In the genomic region with DNA sequence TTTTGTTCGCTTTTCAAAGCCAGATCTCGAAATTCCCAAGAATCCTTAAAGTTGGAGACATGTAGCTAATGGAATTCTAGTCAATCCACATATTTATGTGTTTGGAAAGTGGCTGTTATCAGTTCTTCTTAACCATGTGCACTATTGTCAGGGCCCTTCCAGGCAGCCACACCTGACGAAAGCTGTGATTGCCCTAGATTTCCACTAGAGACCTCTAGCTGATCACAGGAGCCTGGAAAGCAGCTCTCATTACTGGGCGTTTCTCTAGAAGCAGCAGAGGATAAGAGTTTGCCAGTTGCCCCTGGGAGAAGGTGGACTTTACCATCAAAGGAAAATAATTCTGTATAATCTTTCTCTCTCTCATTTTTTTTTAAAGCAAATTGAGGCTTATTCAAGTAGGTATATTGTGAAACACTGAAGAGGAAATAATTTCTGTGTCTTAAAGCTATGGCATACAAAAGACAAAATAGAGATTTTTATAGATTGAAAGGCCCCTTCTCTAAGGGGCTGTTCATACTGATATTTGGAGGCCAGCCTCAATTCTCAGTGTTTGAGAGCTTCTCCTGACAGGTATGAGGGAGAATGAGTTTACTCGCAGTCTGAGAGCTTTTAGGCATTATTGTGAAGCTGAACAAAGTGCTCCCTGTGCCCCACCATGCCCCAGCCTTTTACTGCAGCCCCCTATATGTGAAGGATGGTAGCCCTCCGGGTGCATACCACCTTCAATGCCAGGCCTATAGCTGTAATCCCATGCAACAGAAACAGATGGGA, we compare ENCODE assay signal across 8 cellular contexts.
DNase-seq lines count a peak whose midpoint lies in the region; ATAC-seq and TF ChIP-seq lines count a peak whose summit lies in the region.

No MANE protein-coding gene starts in this region.

- no peak overlapping the region for H3K4me2 ChIP-seq in Loucy (ENCODE audit: low read depth, low read length, poor library complexity, severe bottlenecking)

- H3K9ac ChIP-seq in Loucy (ENCODE audit: low read depth, low read length, poor library complexity, severe bottlenecking) (no peak overlapping the region), adipocyte (ENCODE audit: low read length) (no peak overlapping the region)

- H3K36me3 ChIP-seq in Loucy (ENCODE audit: insufficient read depth, low read length) (no peaks in the 10 kb centered on the region), adipocyte (ENCODE audit: control insufficient read depth, insufficient read depth, low read length, severe bottlenecking) (no peaks in the 10 kb centered on the region)

- no peaks in the 10 kb centered on the region for H4K20me1 ChIP-seq in Loucy (ENCODE audit: insufficient read depth, low read length, poor library complexity, severe bottlenecking)

- H3K4me1 Mint-ChIP-seq in stimulated activated naive B cell treated with anti-CD40 and anti-IgM and Interleukin-4, amounts not matched to agents 10 μg/mL and 1 μg/mL and 100 μg/mL, for 72 hours, result no peaks in the 10 kb centered on the region

- no peaks in the 10 kb centered on the region for H3K9me3 Mint-ChIP-seq in stimulated activated naive B cell treated with anti-CD40 and anti-IgM and Interleukin-4, amounts not matched to agents 10 μg/mL and 1 μg/mL and 100 μg/mL, for 72 hours

- no peaks in the 10 kb centered on the region for H3K79me2 ChIP-seq in Loucy (ENCODE audit: insufficient read depth, low read length)

- H3K27ac Mint-ChIP-seq in stimulated activated naive B cell treated with anti-CD40 and anti-IgM and Interleukin-4, amounts not matched to agents 10 μg/mL and 1 μg/mL and 100 μg/mL, for 72 hours, result no peak overlapping the region

- no peaks in the 10 kb centered on the region for H3K36me3 Mint-ChIP-seq in stimulated activated naive B cell treated with anti-CD40 and anti-IgM and Interleukin-4, amounts not matched to agents 10 μg/mL and 1 μg/mL and 100 μg/mL, for 72 hours

- no peaks in the 10 kb centered on the region for H3K9me2 ChIP-seq in Loucy (replicated peaks; ENCODE audit: low read depth, low read length)

- no peak overlapping the region for H3K4me3 Mint-ChIP-seq in stimulated activated naive B cell treated with anti-CD40 and anti-IgM and Interleukin-4, amounts not matched to agents 10 μg/mL and 1 μg/mL and 100 μg/mL, for 72 hours

- no peaks in the 10 kb centered on the region for H3F3A ChIP-seq in Loucy (ENCODE audit: low read depth)

- no peaks in the 10 kb centered on the region for H3K27me3 ChIP-seq in Loucy (ENCODE audit: insufficient read depth, low read length, poor library complexity, severe bottlenecking)
- H3K27me3 ChIP-seq in adipocyte (replicated peaks; ENCODE audit: control insufficient read depth, insufficient read depth, low read length), result no peaks in the 10 kb centered on the region

- H3K9me3 ChIP-seq in Loucy (ENCODE audit: insufficient read depth, low read depth, low read length) (no peaks in the 10 kb centered on the region), adipocyte (ENCODE audit: control insufficient read depth, low read length) (no peaks in the 10 kb centered on the region)

- H3K27me3 Mint-ChIP-seq in stimulated activated naive B cell treated with anti-CD40 and anti-IgM and Interleukin-4, amounts not matched to agents 10 μg/mL and 1 μg/mL and 100 μg/mL, for 72 hours, result no peaks in the 10 kb centered on the region

- TF ChIP-seq CTCF in Loucy (conservative IDR thresholded peaks at IDR 0.05; ENCODE audit: low read length), result peak; percentile 86

- H3K4me1 ChIP-seq in Loucy (ENCODE audit: insufficient read depth, low read length, poor library complexity, severe bottlenecking), result no peaks in the 10 kb centered on the region
- peaks cover 2% of the 10 kb centered on the region for H3K4me1 ChIP-seq in adipocyte (ENCODE audit: control insufficient read depth, insufficient read depth, low read length)

- no peak overlapping the region for H3K4me3 ChIP-seq in Loucy (ENCODE audit: low read length, poor library complexity, severe bottlenecking)
- no peak overlapping the region for H3K4me3 ChIP-seq in adipocyte (ENCODE audit: low read length)

- H2AFZ ChIP-seq in Loucy (ENCODE audit: low read length), result no peak overlapping the region

- ATAC-seq in stimulated activated naive B cell treated with anti-CD40 and anti-IgM and Interleukin-4, amounts not matched to agents 10 μg/mL and 1 μg/mL and 100 μg/mL, for 72 hours (replicated peaks), result peak; percentile 58 to 62
- no peak for ATAC-seq in GM18511 (IDR thresholded peaks at IDR 0.05; ENCODE audit: unreplicated experiment)
- ATAC-seq in stimulated activated naive CD8-positive, alpha-beta T cell treated with anti-CD3 and anti-CD28 coated beads, Interleukin-15, Interleukin-2, amounts not matched to agents 100 U/mL and 50 U/mL, for 24 hours, result no peak

- peak; percentile 44 for DNase-seq in ELF-1 (ENCODE audit: low read depth, low spot score)
- peak; percentile 67 for DNase-seq in adipocyte (ENCODE audit: low read depth)
- peak; percentile 51 for DNase-seq in hepatic stellate cell (ENCODE audit: low spot score)
- DNase-seq in stimulated activated naive B cell treated with anti-CD40 and anti-IgM and Interleukin-4, amounts not matched to agents 10 μg/mL and 1 μg/mL and 100 μg/mL, for 72 hours, result no peak
- DNase-seq in stimulated activated naive CD8-positive, alpha-beta T cell treated with anti-CD3 and anti-CD28 coated beads, Interleukin-15, Interleukin-2, amounts not matched to agents 100 U/mL and 50 U/mL, for 24 hours, result no peak
- no peak for DNase-seq in germinal center (ENCODE audit: low spot score)

Comparison
In these comparisons a context has a peak if more than half of its experiments do, and no peak if none do; other contexts are left out.
1. DNase-seq: peak in ELF-1 (single experiment), adipocyte (single experiment) and hepatic stellate cell (single experiment); none in stimulated activated naive B cell treated with anti-CD40 and anti-IgM and Interleukin-4, amounts not matched to agents 10 μg/mL and 1 μg/mL and 100 μg/mL, for 72 hours (single experiment), stimulated activated naive CD8-positive, alpha-beta T cell treated with anti-CD3 and anti-CD28 coated beads, Interleukin-15, Interleukin-2, amounts not matched to agents 100 U/mL and 50 U/mL, for 24 hours (single experiment) and germinal center (single experiment).
2. ATAC-seq: peak in stimulated activated naive B cell treated with anti-CD40 and anti-IgM and Interleukin-4, amounts not matched to agents 10 μg/mL and 1 μg/mL and 100 μg/mL, for 72 hours (2 of 2); none in GM18511 (single experiment) and stimulated activated naive CD8-positive, alpha-beta T cell treated with anti-CD3 and anti-CD28 coated beads, Interleukin-15, Interleukin-2, amounts not matched to agents 100 U/mL and 50 U/mL, for 24 hours (single experiment).